1 cellular context compared by ENCODE assay signal in the genomic region with DNA sequence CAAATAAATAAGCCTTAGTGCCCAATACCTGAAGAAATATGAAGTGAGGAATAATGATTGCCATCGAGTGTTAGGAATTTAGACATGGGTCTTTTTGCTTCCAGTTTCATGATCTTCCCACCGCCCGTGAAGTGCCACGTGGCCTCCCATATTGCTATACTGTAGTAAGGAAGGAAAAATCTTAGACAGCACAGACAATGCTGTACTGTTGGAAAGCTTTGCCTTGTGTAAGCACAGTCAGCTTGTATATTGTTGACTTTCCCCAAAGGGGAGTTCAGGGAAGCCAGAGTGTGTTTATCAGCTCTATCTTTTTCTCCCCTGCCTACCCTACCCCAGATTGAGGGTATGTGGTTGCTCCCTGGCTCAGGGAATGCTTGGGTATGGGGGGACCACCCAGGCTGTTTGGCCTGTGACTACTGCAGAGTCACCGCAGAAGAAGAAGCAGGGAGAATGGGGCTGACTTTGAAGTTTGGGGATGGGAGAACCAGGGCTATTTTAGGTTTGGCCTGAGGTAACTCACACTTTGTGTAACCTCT.
TF ChIP-seq lines count a peak whose summit lies in the region.

No MANE protein-coding gene starts in this region.

TF ChIP-seq in GM23338, 12 proteins besides CTCF, POLR2A, EP300 and RAD21 (continued from another document):
- TF ChIP-seq ZNF462 (CRISPR knock-in tag; IDR thresholded peaks at IDR 0.05) (no peak), STAT1 (IDR thresholded peaks at IDR 0.05; ENCODE audit: unreplicated experiment) (no peak), NANOG (IDR thresholded peaks at IDR 0.05; ENCODE audit: borderline replicate concordance) (no peak), EZH2phosphoT487 (IDR thresholded peaks at IDR 0.05; ENCODE audit: unreplicated experiment) (no peak), ZNF331 (CRISPR knock-in tag; IDR thresholded peaks at IDR 0.05; ENCODE audit: low read depth) (no peak), CREB1 (CRISPR knock-in tag; IDR thresholded peaks at IDR 0.05; ENCODE audit: low read depth) (no peak)
